In genomic region chr4:102867278-102868152, GRCh38 we compare ENCODE assay signal across 8 cellular contexts.
DNase-seq lines count a peak whose midpoint lies in the region; ATAC-seq, FAIRE-seq and TF ChIP-seq lines count a peak whose summit lies in the region.

No MANE protein-coding gene starts in this region.

- H3K36me3 ChIP-seq in neuron (ENCODE audit: insufficient read depth, low read length) = no peaks in the 10 kb centered on the region

- ATAC-seq in GM21367 (IDR thresholded peaks at IDR 0.05; ENCODE audit: unreplicated experiment) (peak; percentile 18), GM19397 (IDR thresholded peaks at IDR 0.05; ENCODE audit: unreplicated experiment) (no peak), GM18502 (IDR thresholded peaks at IDR 0.05; ENCODE audit: poor library complexity, unreplicated experiment) (no peak)

- H3K9me3 ChIP-seq in neuron (ENCODE audit: low read length) = no peaks in the 10 kb centered on the region

- DNase-seq in NCI-H82 (lab: John Stamatoyannopoulos, UW) (peak; percentile 22), choroid plexus epithelial cell (ENCODE audit: low read depth) (no peak), RCC 7860 (ENCODE audit: low spot score) (no peak), NCI-H2081 (lab: John Stamatoyannopoulos, UW) (no peak)

- H3K4me3 ChIP-seq in choroid plexus epithelial cell (ENCODE audit: low read depth, low read length) (peak overlapping the region; percentile 85), neuron (ENCODE audit: low read length) (peak overlapping the region; percentile 76)

- H2AFZ ChIP-seq in neuron (ENCODE audit: low read depth, low read length) = peak overlapping the region; percentile 54

- H3K4me1 ChIP-seq in neuron (ENCODE audit: insufficient read depth, low read length) = peaks cover 11% of the 10 kb centered on the region

- H3K27me3 ChIP-seq in neuron (ENCODE audit: insufficient read depth, low read length) = no peaks in the 10 kb centered on the region

- TF ChIP-seq CTCF in choroid plexus epithelial cell (conservative IDR thresholded peaks at IDR 0.05; ENCODE audit: low read depth, low read length) = no peak

- no peak for FAIRE-seq in RCC 7860 (lab: Jason Lieb, UNC)
